Comparison of ENCODE assay signal across 7 cellular contexts in genomic region chr19:45729774-45730388, GRCh38. TPM values are rescaled to one million over a fixed set of nuclear protein-coding genes. Genes with fewer than 3 reads are reported as not detected.
DNase-seq lines count a peak whose midpoint lies in the region; ATAC-seq and TF ChIP-seq lines count a peak whose summit lies in the region.
"Had no signal": no experiment of that assay in that cellular context is flagged by ENCODE, and none has a peak within 500 bp of the region (broad histone marks: within the 10 kb centered on the region; RNA-seq: fewer than 3 reads in every experiment).

No MANE protein-coding gene starts in this region.

- 18% methylated on average over 11 of the region's 12 CpGs for WGBS in SK-N-SH (ENCODE audit: low lambda C conversion rate)
- WGBS in transverse colon (ENCODE audit: low coverage in 1 of 2), 2 donors = 4 to 6% methylated on average over 8 to 12 of the region's 12 CpGs

- in situ Hi-C loops in transverse colon (cut with MboI; ENCODE audit: low pct_ligation_motif_present in 1 of 4, low pct_unique_long_range_greater_than_20kb in 1 of 4, low sequenced_read_pairs in 3 of 4) = no loop called here

- H3K4me3 ChIP-seq in DND-41 (ENCODE audit: low read depth in 1 of 2, low read length in 2 of 2) (peak overlapping the region; percentile 88 to 89), SK-N-SH (ENCODE audit: low read depth in 2 of 2, low read length in 1 of 2) (peak overlapping the region; percentile 67 to 77), iPS-11a (ENCODE audit: low read depth, low read length) (peak overlapping the region; percentile 84), transverse colon (peak overlapping the region; percentile 74 to 98 (median 86))

- ATAC-seq in DND-41 (ENCODE audit: insufficient read depth, low read depth) = no peak

- DNase-seq in DND-41 = no peak
- DNase-seq in SK-N-SH = no peak
- DNase-seq in transverse colon = peak; percentile 29
- DNase-seq in HEK293T (ENCODE audit: extremely low spot score) = no peak
- no peak for DNase-seq in islet precursor cell

- H3K36me3 ChIP-seq in DND-41 (ENCODE audit: insufficient read depth, low read length) = peaks cover 4% of the 10 kb centered on the region
- H3K36me3 ChIP-seq in SK-N-SH (replicated peaks in 1 of 2; ENCODE audit: control insufficient read depth in 1 of 2, insufficient read depth in 2 of 2, low read length in 1 of 2) = no peaks in the 10 kb centered on the region
- H3K36me3 ChIP-seq in transverse colon = no peaks in the 10 kb centered on the region

- TF ChIP-seq RAD21 in SK-N-SH (IDR thresholded peaks at IDR 0.05; ENCODE audit: low read length) = no peak

- H2AFZ ChIP-seq in DND-41 (ENCODE audit: low read depth, low read length) (peak overlapping the region; percentile 65), SK-N-SH (ENCODE audit: low read depth) (no peak overlapping the region)

- TF ChIP-seq POLR2A in transverse colon (IDR thresholded peaks at IDR 0.05) = no peak

- intact Hi-C loops in transverse colon (cut with DNase I; ENCODE audit: low total_unique reads) = no loop called here

- H3K79me2 ChIP-seq in DND-41 (ENCODE audit: insufficient read depth, low read length) (peaks cover 58% of the 10 kb centered on the region), SK-N-SH (ENCODE audit: insufficient read depth) (peaks cover 61% of the 10 kb centered on the region)

- POLR2A ChIA-PET in SK-N-SH (lab: Yijun Ruan, JAX) = interaction anchor here (1.1 to 2.0 kb wide), 6 partner anchors 11 to 637 kb away, joined by 3 to 9 read pairs (median 4); partner anchors contain the start of genes QPCTL, SIX5 and SNRPD2
- POLR2A ChIA-PET in HEK293T (lab: Yijun Ruan, JAX) = interaction anchor here (0.8 to 3.5 kb wide), 8 partner anchors 8 to 43 kb away, joined by 3 to 37 read pairs (median 7); partner anchors contain the start of genes QPCTL, SIX5 and SNRPD2

- H4K20me1 ChIP-seq in DND-41 (ENCODE audit: insufficient read depth, low read length) (peaks cover 9% of the 10 kb centered on the region; the same call in 1 of the 2 replicates), SK-N-SH (ENCODE audit: insufficient read depth) (no peaks in the 10 kb centered on the region)

- CTCF ChIA-PET in SK-N-SH (lab: Yijun Ruan, JAX) (interaction anchor here (0.6 to 2.1 kb wide), 11 partner anchors 11 to 160 kb away, joined by 3 to 10 read pairs (median 3); partner anchors contain the start of genes QPCTL, SIX5 and SNRPD2), HEK293T (lab: Yijun Ruan, JAX) (interaction anchor here (1.1 to 2.3 kb wide), 2 partner anchors 13 to 37 kb away, joined by 3 to 12 read pairs; partner anchors contain the start of genes QPCTL and SNRPD2)

- no peaks in the 10 kb centered on the region for H3K9me2 ChIP-seq in SK-N-SH

- H3K9ac ChIP-seq in DND-41 (ENCODE audit: low read depth, low read length) (peak overlapping the region; percentile 81), SK-N-SH (peak overlapping the region; percentile 81)

- H3K4me1 ChIP-seq in DND-41 (ENCODE audit: insufficient read depth, low read length) (peaks cover 33% of the 10 kb centered on the region), SK-N-SH (ENCODE audit: control insufficient read depth in 1 of 2, insufficient read depth in 2 of 2, low read depth in 1 of 2, low read length in 1 of 2) (peaks cover 0 to 3% of the 10 kb centered on the region in 2 experiments; a peak in 1 of 4 replicates), transverse colon (peaks cover 6 to 27% (median 16%) of the 10 kb centered on the region in 4 donors)

- H3K27me3 ChIP-seq in DND-41 (ENCODE audit: insufficient read depth, low read length, poor library complexity) = no peaks in the 10 kb centered on the region
- no peaks in the 10 kb centered on the region for H3K27me3 ChIP-seq in SK-N-SH (ENCODE audit: insufficient read depth)
- H3K27me3 ChIP-seq in transverse colon = no peaks in the 10 kb centered on the region

- H3F3A ChIP-seq in SK-N-SH (replicated peaks; ENCODE audit: insufficient read depth) = no peaks in the 10 kb centered on the region

- no peak for TF ChIP-seq EP300 in SK-N-SH (IDR thresholded peaks at IDR 0.05; ENCODE audit: borderline replicate concordance in 1 of 2, low read depth in 1 of 2, low read length in 1 of 2)
- TF ChIP-seq EP300 in transverse colon (IDR thresholded peaks at IDR 0.05; ENCODE audit: low read depth) = no peak

- H3K27ac ChIP-seq in DND-41 (ENCODE audit: low read length) = peak overlapping the region; percentile 78
- peak overlapping the region; percentile 23 to 55; a peak in 2 of 4 replicates for H3K27ac ChIP-seq in SK-N-SH (ENCODE audit: low read depth in 2 of 2, low read length in 1 of 2)
- H3K27ac ChIP-seq in transverse colon = peak overlapping the region; percentile 79 to 93 (median 84)

- no peak for TF ChIP-seq CTCF in DND-41 (IDR thresholded peaks at IDR 0.05; ENCODE audit: borderline replicate concordance, extremely low read depth, low read length, poor library complexity, severe bottlenecking)
- TF ChIP-seq CTCF in SK-N-SH (IDR thresholded peaks at IDR 0.05) = no peak
- TF ChIP-seq CTCF in transverse colon (IDR thresholded peaks at IDR 0.05) = no peak

- H3K4me2 ChIP-seq in DND-41 (ENCODE audit: insufficient read depth, low read length) = peak overlapping the region; percentile 78
- peak overlapping the region; percentile 93 for H3K4me2 ChIP-seq in SK-N-SH

- H3K9me3 ChIP-seq in DND-41 (ENCODE audit: insufficient read depth, low read length, severe bottlenecking) = no peaks in the 10 kb centered on the region
- H3K9me3 ChIP-seq in SK-N-SH = no peaks in the 10 kb centered on the region
- H3K9me3 ChIP-seq in transverse colon = no peaks in the 10 kb centered on the region

TF ChIP-seq in SK-N-SH, 30 proteins besides CTCF, POLR2A, EP300 and RAD21 (continues in another document):
- TF ChIP-seq MXI1 (IDR thresholded peaks at IDR 0.05; ENCODE audit: low read depth, low read length) (no peak), GABPA (IDR thresholded peaks at IDR 0.05; ENCODE audit: low read depth) (no peak)

TF ChIP-seq in HEK293T, 16 proteins besides CTCF, POLR2A, EP300 and RAD21:
- no peak for TF ChIP-seq NFRKB (IDR thresholded peaks at IDR 0.05)
- no peak for TF ChIP-seq TARDBP (IDR thresholded peaks at IDR 0.05)
- TF ChIP-seq SP1 (IDR thresholded peaks at IDR 0.05) = no peak
- TF ChIP-seq, protein P1, sequence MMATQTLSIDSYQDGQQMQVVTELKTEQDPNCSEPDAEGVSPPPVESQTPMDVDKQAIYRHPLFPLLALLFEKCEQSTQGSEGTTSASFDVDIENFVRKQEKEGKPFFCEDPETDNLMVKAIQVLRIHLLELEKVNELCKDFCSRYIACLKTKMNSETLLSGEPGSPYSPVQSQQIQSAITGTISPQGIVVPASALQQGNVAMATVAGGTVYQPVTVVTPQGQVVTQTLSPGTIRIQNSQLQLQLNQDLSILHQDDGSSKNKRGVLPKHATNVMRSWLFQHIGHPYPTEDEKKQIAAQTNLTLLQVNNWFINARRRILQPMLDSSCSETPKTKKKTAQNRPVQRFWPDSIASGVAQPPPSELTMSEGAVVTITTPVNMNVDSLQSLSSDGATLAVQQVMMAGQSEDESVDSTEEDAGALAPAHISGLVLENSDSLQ (IDR thresholded peaks at IDR 0.05) = no peak
- TF ChIP-seq SUZ12 (IDR thresholded peaks at IDR 0.05) = no peak
- TF ChIP-seq ARNT (IDR thresholded peaks at IDR 0.05) = no peak
- TF ChIP-seq LEF1 (IDR thresholded peaks at IDR 0.05; ENCODE audit: borderline replicate concordance) = no peak
- TF ChIP-seq L3MBTL2 (conservative IDR thresholded peaks at IDR 0.05) = no peak
- TF ChIP-seq FOXM1 (IDR thresholded peaks at IDR 0.05; ENCODE audit: borderline replicate concordance) = no peak
- TF ChIP-seq ELF4 (IDR thresholded peaks at IDR 0.05) = no peak
- TF ChIP-seq FOXA1 (IDR thresholded peaks at IDR 0.05) = no peak
- no peak for TF ChIP-seq FOXK2 (IDR thresholded peaks at IDR 0.05)
- no peak for TF ChIP-seq ZNF384 (IDR thresholded peaks at IDR 0.05)
- no peak for TF ChIP-seq BHLHE40 (IDR thresholded peaks at IDR 0.05; ENCODE audit: borderline replicate concordance)

RNA-seq across cellular contexts. Expression of gene FBXO46, which starts 0.8 kb away (rescaled TPM):
- polyA plus RNA-seq in SK-N-SH (2012; rRNA removed) = 2.8 and 5.6 TPM in 2 replicates
- polyA plus RNA-seq in SK-N-SH (2012; cell fraction: cytosol; rRNA removed) = 2.5 and 3.9 TPM in 2 replicates
- 20.4 and 25.2 TPM in 2 replicates for polyA plus RNA-seq in SK-N-SH (2012; cell fraction: nucleus; rRNA removed)
- 10 to 100 TPM; 14.1 to 40.8 (median 19.6) TPM for total RNA-seq in transverse colon

RNA-seq across cellular contexts. Expression of gene MEIOSIN, which starts 3.4 kb away (rescaled TPM):
- polyA plus RNA-seq in SK-N-SH (2012; rRNA removed) = 0.03 and 0.06 TPM in 2 replicates
- polyA plus RNA-seq in SK-N-SH (2012; cell fraction: cytosol; rRNA removed) = 0.01 TPM in 1 of 2 replicates, not detected in the other
- polyA plus RNA-seq in SK-N-SH (2012; cell fraction: nucleus; rRNA removed) = 0.02 and 0.06 TPM in 2 replicates
- total RNA-seq in transverse colon = not detected
- total RNA-seq: RPMI7951 had no signal

RNA-seq across cellular contexts. Expression of gene QPCTL, which starts 37.4 kb away (rescaled TPM):
- polyA plus RNA-seq in SK-N-SH (2012; rRNA removed) = 17.6 and 19.1 TPM in 2 replicates
- 6.5 and 10.1 TPM in 2 replicates for polyA plus RNA-seq in SK-N-SH (2012; cell fraction: cytosol; rRNA removed)
- 35.0 and 38.2 TPM in 2 replicates for polyA plus RNA-seq in SK-N-SH (2012; cell fraction: nucleus; rRNA removed)
- 10 to 100 TPM in 1 of 4 donors, 1 to 10 TPM in 2, under 1 TPM in 1; 0.75 to 17.3 (median 7.2) TPM for total RNA-seq in transverse colon

RNA-seq across cellular contexts. Expression of gene SNRPD2, which starts 38.1 kb away (rescaled TPM):
- 1,248 and 1,471 TPM in 2 replicates for polyA plus RNA-seq in SK-N-SH (2012; rRNA removed)
- 1,523 and 1,646 TPM in 2 replicates for polyA plus RNA-seq in SK-N-SH (2012; cell fraction: cytosol; rRNA removed)
- 342 and 654 TPM in 2 replicates for polyA plus RNA-seq in SK-N-SH (2012; cell fraction: nucleus; rRNA removed)
- total RNA-seq in transverse colon = 100 to 1,000 TPM in 2 of 4 donors, 10 to 100 TPM in 2; 39.3 to 407 (median 93.4) TPM

RNA-seq across cellular contexts. Expression of gene SIX5, which starts 39.2 kb away (rescaled TPM):
- 6.4 and 8.4 TPM in 2 replicates for polyA plus RNA-seq in SK-N-SH (2012; rRNA removed)
- 3.1 and 5.2 TPM in 2 replicates for polyA plus RNA-seq in SK-N-SH (2012; cell fraction: cytosol; rRNA removed)
- polyA plus RNA-seq in SK-N-SH (2012; cell fraction: nucleus; rRNA removed) = 22.8 and 31.2 TPM in 2 replicates
- 10 to 100 TPM in 2 of 4 donors, 1 to 10 TPM in 2; 6.7 to 40.4 (median 9.7) TPM for total RNA-seq in transverse colon
